16 cellular contexts compared by ENCODE assay signal in genomic region chr10:120011359-120012132, GRCh38.
DNase-seq lines count a peak whose midpoint lies in the region; ATAC-seq, FAIRE-seq and TF ChIP-seq lines count a peak whose summit lies in the region.
"Had no signal": no experiment of that assay in that cellular context is flagged by ENCODE, and none has a peak within 500 bp of the region (broad histone marks: within the 10 kb centered on the region; RNA-seq: fewer than 3 reads in every experiment).

No MANE protein-coding gene starts in this region.

- H3K27ac Mint-ChIP-seq in stimulated activated effector memory CD8-positive, alpha-beta T cell treated with anti-CD3 and anti-CD28 coated beads, Interleukin-12 subunit alpha, Interleukin-12 subunit beta, amount 100 ng/mL, for 72 hours, result no peak overlapping the region
- no peak overlapping the region for H3K27ac Mint-ChIP-seq in activated naive CD4-positive, alpha-beta T cell treated with anti-CD3 and anti-CD28 coated beads, Interleukin-2, amount 50 U/mL, for 72 hours
- H3K27ac Mint-ChIP-seq: activated CD8-positive, alpha-beta memory T cell treated with anti-CD3 and anti-CD28 coated beads, Interleukin-2, amount 10 ng/mL, durations not matched to agents 7 days and 5 days; T-helper 2 cell treated with Interferon-gamma antibody and Interleukin-4, amounts not matched to agents 5 μg/mL and 100 μg/mL, for 36 hours; type B pancreatic cell had no signal

- no peaks in the 10 kb centered on the region for H3K9me3 Mint-ChIP-seq in stimulated activated effector memory CD8-positive, alpha-beta T cell treated with anti-CD3 and anti-CD28 coated beads, Interleukin-12 subunit alpha, Interleukin-12 subunit beta, amount 100 ng/mL, for 72 hours
- no peaks in the 10 kb centered on the region for H3K9me3 Mint-ChIP-seq in activated naive CD4-positive, alpha-beta T cell treated with anti-CD3 and anti-CD28 coated beads, Interleukin-2, amount 50 U/mL, for 72 hours
- H3K9me3 Mint-ChIP-seq: T-helper 2 cell treated with Interferon-gamma antibody and Interleukin-4, amounts not matched to agents 5 μg/mL and 100 μg/mL, for 36 hours; type B pancreatic cell had no signal

- peak; percentile 69 for ATAC-seq in left colon
- peak; percentile 46 for ATAC-seq in stimulated activated effector memory CD8-positive, alpha-beta T cell treated with anti-CD3 and anti-CD28 coated beads, Interleukin-12 subunit alpha, Interleukin-12 subunit beta, amount 100 ng/mL, for 72 hours
- no peak for ATAC-seq in activated naive CD4-positive, alpha-beta T cell treated with anti-CD3 and anti-CD28 coated beads, Interleukin-2, amount 50 U/mL, for 72 hours
- ATAC-seq: activated CD4-positive, CD25-positive, alpha-beta regulatory T cell treated with anti-CD3 and anti-CD28 coated beads, Interleukin-2, amount 50 U/mL, for 24 hours; activated CD8-positive, alpha-beta memory T cell treated with anti-CD3 and anti-CD28 coated beads, Interleukin-2, amount 10 ng/mL, durations not matched to agents 7 days and 5 days had no signal

- no peak overlapping the region for H3K4me3 Mint-ChIP-seq in stimulated activated effector memory CD8-positive, alpha-beta T cell treated with anti-CD3 and anti-CD28 coated beads, Interleukin-12 subunit alpha, Interleukin-12 subunit beta, amount 100 ng/mL, for 72 hours
- H3K4me3 Mint-ChIP-seq: activated CD8-positive, alpha-beta memory T cell treated with anti-CD3 and anti-CD28 coated beads, Interleukin-2, amount 10 ng/mL, durations not matched to agents 7 days and 5 days; T-helper 2 cell treated with Interferon-gamma antibody and Interleukin-4, amounts not matched to agents 5 μg/mL and 100 μg/mL, for 36 hours; type B pancreatic cell had no signal

- DNase-seq in NCI-H1417 (lab: John Stamatoyannopoulos, UW), result peak in 2 of 3 experiments; percentile 7 to 50
- DNase-seq in NCI-H1417 treated with DMSO at 0.1 percent for 48 hours (lab: John Stamatoyannopoulos, UW), result no peak
- peak; percentile 14 for DNase-seq in astrocyte of the hippocampus (ENCODE audit: low read depth, low spot score)
- peak in 1 of 2 donors; percentile 28 for DNase-seq in left colon
- no peak for DNase-seq in stimulated activated effector memory CD8-positive, alpha-beta T cell treated with anti-CD3 and anti-CD28 coated beads, Interleukin-12 subunit alpha, Interleukin-12 subunit beta, amount 100 ng/mL, for 72 hours (ENCODE audit: low spot score in 2 of 2)
- DNase-seq in HK-2 (ENCODE audit: unreplicated experiment), result no peak
- DNase-seq in H54 (ENCODE audit: insufficient read length, low spot score), result no peak
- DNase-seq in activated naive CD4-positive, alpha-beta T cell treated with anti-CD3 and anti-CD28 coated beads, Interleukin-2, amount 50 U/mL, for 72 hours (ENCODE audit: low spot score in 2 of 2), result no peak
- DNase-seq: 8988T; activated CD8-positive, alpha-beta memory T cell treated with anti-CD3 and anti-CD28 coated beads, Interleukin-2, amount 10 ng/mL, durations not matched to agents 7 days and 5 days; activated gamma-delta T cell; NCI-H1092 treated with DMSO at 0.1 percent for 48 hours had no signal

- TF ChIP-seq POLR2A in H54 (IDR thresholded peaks at IDR 0.05; ENCODE audit: low read depth, low read length), result no peak

- intact Hi-C loops in left colon (cut with DNase I, micrococcal nuclease), result no loop called here

- H3K4me1 Mint-ChIP-seq in stimulated activated effector memory CD8-positive, alpha-beta T cell treated with anti-CD3 and anti-CD28 coated beads, Interleukin-12 subunit alpha, Interleukin-12 subunit beta, amount 100 ng/mL, for 72 hours, result no peaks in the 10 kb centered on the region
- H3K4me1 Mint-ChIP-seq: activated CD8-positive, alpha-beta memory T cell treated with anti-CD3 and anti-CD28 coated beads, Interleukin-2, amount 10 ng/mL, durations not matched to agents 7 days and 5 days had no signal

- FAIRE-seq in H54 (lab: Jason Lieb, UNC), result no peak
- FAIRE-seq: endothelial cell of umbilical vein had no signal

- no peaks in the 10 kb centered on the region for H3K36me3 Mint-ChIP-seq in stimulated activated effector memory CD8-positive, alpha-beta T cell treated with anti-CD3 and anti-CD28 coated beads, Interleukin-12 subunit alpha, Interleukin-12 subunit beta, amount 100 ng/mL, for 72 hours
- H3K36me3 Mint-ChIP-seq in activated naive CD4-positive, alpha-beta T cell treated with anti-CD3 and anti-CD28 coated beads, Interleukin-2, amount 50 U/mL, for 72 hours, result no peaks in the 10 kb centered on the region
- H3K36me3 Mint-ChIP-seq: activated CD8-positive, alpha-beta memory T cell treated with anti-CD3 and anti-CD28 coated beads, Interleukin-2, amount 10 ng/mL, durations not matched to agents 7 days and 5 days; type B pancreatic cell had no signal

Comparison
In these comparisons a context has a peak if more than half of its experiments do, and no peak if none do; other contexts are left out.
1. DNase-seq: peak in NCI-H1417 (2 of 3) and astrocyte of the hippocampus (single experiment); none in NCI-H1417 treated with DMSO at 0.1 percent for 48 hours (single experiment), stimulated activated effector memory CD8-positive, alpha-beta T cell treated with anti-CD3 and anti-CD28 coated beads, Interleukin-12 subunit alpha, Interleukin-12 subunit beta, amount 100 ng/mL, for 72 hours (0 of 2), HK-2 (single experiment), H54 (single experiment) and activated naive CD4-positive, alpha-beta T cell treated with anti-CD3 and anti-CD28 coated beads, Interleukin-2, amount 50 U/mL, for 72 hours (0 of 2).
2. ATAC-seq: peak in left colon (single experiment) and stimulated activated effector memory CD8-positive, alpha-beta T cell treated with anti-CD3 and anti-CD28 coated beads, Interleukin-12 subunit alpha, Interleukin-12 subunit beta, amount 100 ng/mL, for 72 hours (single experiment); none in activated naive CD4-positive, alpha-beta T cell treated with anti-CD3 and anti-CD28 coated beads, Interleukin-2, amount 50 U/mL, for 72 hours (0 of 2).